In genomic region chr9:132406554-132407122, GRCh38 we compare ENCODE assay signal across 1 cellular context.
TF ChIP-seq lines count a peak whose summit lies in the region.

A gene with protein sequence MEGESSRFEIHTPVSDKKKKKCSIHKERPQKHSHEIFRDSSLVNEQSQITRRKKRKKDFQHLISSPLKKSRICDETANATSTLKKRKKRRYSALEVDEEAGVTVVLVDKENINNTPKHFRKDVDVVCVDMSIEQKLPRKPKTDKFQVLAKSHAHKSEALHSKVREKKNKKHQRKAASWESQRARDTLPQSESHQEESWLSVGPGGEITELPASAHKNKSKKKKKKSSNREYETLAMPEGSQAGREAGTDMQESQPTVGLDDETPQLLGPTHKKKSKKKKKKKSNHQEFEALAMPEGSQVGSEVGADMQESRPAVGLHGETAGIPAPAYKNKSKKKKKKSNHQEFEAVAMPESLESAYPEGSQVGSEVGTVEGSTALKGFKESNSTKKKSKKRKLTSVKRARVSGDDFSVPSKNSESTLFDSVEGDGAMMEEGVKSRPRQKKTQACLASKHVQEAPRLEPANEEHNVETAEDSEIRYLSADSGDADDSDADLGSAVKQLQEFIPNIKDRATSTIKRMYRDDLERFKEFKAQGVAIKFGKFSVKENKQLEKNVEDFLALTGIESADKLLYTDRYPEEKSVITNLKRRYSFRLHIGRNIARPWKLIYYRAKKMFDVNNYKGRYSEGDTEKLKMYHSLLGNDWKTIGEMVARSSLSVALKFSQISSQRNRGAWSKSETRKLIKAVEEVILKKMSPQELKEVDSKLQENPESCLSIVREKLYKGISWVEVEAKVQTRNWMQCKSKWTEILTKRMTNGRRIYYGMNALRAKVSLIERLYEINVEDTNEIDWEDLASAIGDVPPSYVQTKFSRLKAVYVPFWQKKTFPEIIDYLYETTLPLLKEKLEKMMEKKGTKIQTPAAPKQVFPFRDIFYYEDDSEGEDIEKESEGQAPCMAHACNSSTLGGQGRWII (minus strand): TSS chr9:132406840. CDS start chr9:132402821, 4,019 bp downstream.

TF ChIP-seq in GM12878, 131 proteins besides CTCF, POLR2A, EP300 and RAD21 (continued from another document):
- TF ChIP-seq SUPT20H (IDR thresholded peaks at IDR 0.05; ENCODE audit: borderline replicate concordance, control insufficient read depth, low read depth, low read length) (no peak), IRF5 (IDR thresholded peaks at IDR 0.05; ENCODE audit: borderline replicate concordance) (no peak), ZNF207 (IDR thresholded peaks at IDR 0.05; ENCODE audit: borderline replicate concordance) (no peak)
